In the genomic region with DNA sequence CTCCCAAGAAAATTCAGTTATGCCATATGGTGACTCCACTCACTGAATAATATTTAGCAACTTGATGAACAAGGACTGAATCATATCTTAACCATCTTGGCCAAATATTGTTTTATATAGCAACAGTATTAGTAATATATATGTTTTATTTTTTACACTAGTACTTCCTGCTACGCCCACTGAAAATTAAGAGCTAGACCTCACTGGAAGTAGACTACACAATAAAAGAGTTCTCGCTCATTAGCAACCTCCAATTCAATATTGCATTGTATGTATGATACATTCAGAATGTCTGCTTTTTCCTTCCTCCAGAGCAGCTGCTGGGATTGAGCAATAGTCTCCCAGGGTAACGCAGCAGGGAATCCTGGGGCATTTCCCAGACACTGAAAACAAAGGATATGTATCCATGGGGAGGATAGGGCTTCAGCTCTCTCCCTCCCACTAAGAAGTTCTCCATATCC, we compare ENCODE assay signal across 8 cellular contexts. TPM values are rescaled to one million over a fixed set of nuclear protein-coding genes. Genes with fewer than 3 reads are reported as not detected.
DNase-seq lines count a peak whose midpoint lies in the region; TF ChIP-seq lines count a peak whose summit lies in the region.
"Had no signal": no experiment of that assay in that cellular context is flagged by ENCODE, and none has a peak within 500 bp of the region (broad histone marks: within the 10 kb centered on the region; RNA-seq: fewer than 3 reads in every experiment).

No MANE protein-coding gene starts in this region.

- TF ChIP-seq CTCF in fibroblast of lung (conservative IDR thresholded peaks at IDR 0.05 in 1 of 2, IDR thresholded peaks at IDR 0.05 in 1 of 2; ENCODE audit: low read depth in 1 of 2, low read length in 2 of 2) (no peak), dorsolateral prefrontal cortex (IDR thresholded peaks at IDR 0.05 in 54 of 56, conservative IDR thresholded peaks at IDR 0.05 in 2 of 56; ENCODE audit: low read depth in 1 of 56, partially characterized antibody in 56 of 56) (no peak)

- no peaks in the 10 kb centered on the region for H3K36me3 Mint-ChIP-seq in activated naive CD4-positive, alpha-beta T cell treated with anti-CD3 and anti-CD28 coated beads for 36 hours (ENCODE audit: low read depth)
- H3K36me3 Mint-ChIP-seq: IgD-negative memory B cell had no signal

- no peak overlapping the region for H3K27ac Mint-ChIP-seq in activated naive CD4-positive, alpha-beta T cell treated with anti-CD3 and anti-CD28 coated beads for 36 hours
- H3K27ac Mint-ChIP-seq: IgD-negative memory B cell had no signal

- H3K9ac ChIP-seq in fibroblast of lung (ENCODE audit: insufficient read depth, low read length): no peak overlapping the region

- H3K9me3 Mint-ChIP-seq in activated naive CD4-positive, alpha-beta T cell treated with anti-CD3 and anti-CD28 coated beads for 36 hours: peaks cover 1% of the 10 kb centered on the region

- H3K4me3 ChIP-seq in fibroblast of lung (replicated peaks in 1 of 4; ENCODE audit: control extremely low read depth in 1 of 4, insufficient read depth in 1 of 4, low read depth in 3 of 4, low read length in 4 of 4) (no peak overlapping the region), dorsolateral prefrontal cortex (no peak overlapping the region)

- DNase-seq in HPDE6-E6E7 (ENCODE audit: extremely low spot score): peak; percentile 63
- DNase-seq in RKO (ENCODE audit: low spot score): peak; percentile 26
- peak; percentile 89 to 90 for DNase-seq in fibroblast of lung (ENCODE audit: low read depth in 2 of 2)
- DNase-seq in renal cortical epithelial cell (ENCODE audit: low read depth): peak; percentile 83
- DNase-seq in KG1 (lab: John Stamatoyannopoulos, UW): no peak
- DNase-seq in dorsolateral prefrontal cortex: no peak
- DNase-seq in activated naive CD4-positive, alpha-beta T cell treated with anti-CD3 and anti-CD28 coated beads for 36 hours: no peak

- no peaks in the 10 kb centered on the region for H3K9me3 ChIP-seq in fibroblast of lung (ENCODE audit: control insufficient read depth, insufficient read depth, low read depth, low read length)

- peak overlapping the region; percentile 15 for H2AFZ ChIP-seq in fibroblast of lung (ENCODE audit: low read length)

- H3K4me2 ChIP-seq in fibroblast of lung (ENCODE audit: extremely low read depth, insufficient read depth, low read length): peak overlapping the region; percentile 51

- H3K27ac ChIP-seq in fibroblast of lung (ENCODE audit: insufficient read depth, low read length) (peak overlapping the region; percentile 77), dorsolateral prefrontal cortex (peak overlapping the region in 1 of 59 donors; percentile 38)

- H4K20me1 ChIP-seq in fibroblast of lung (ENCODE audit: control insufficient read depth, extremely low read depth, insufficient read depth, low read length): no peaks in the 10 kb centered on the region

- no peaks in the 10 kb centered on the region for H3K79me2 ChIP-seq in fibroblast of lung (ENCODE audit: control insufficient read depth, insufficient read depth, low read length)

- H3K36me3 ChIP-seq in fibroblast of lung (ENCODE audit: control insufficient read depth, insufficient read depth, low read length): no peaks in the 10 kb centered on the region

- H3K4me3 Mint-ChIP-seq in activated naive CD4-positive, alpha-beta T cell treated with anti-CD3 and anti-CD28 coated beads for 36 hours: no peak overlapping the region
- H3K4me3 Mint-ChIP-seq: IgD-negative memory B cell had no signal

- H3K27me3 Mint-ChIP-seq in activated naive CD4-positive, alpha-beta T cell treated with anti-CD3 and anti-CD28 coated beads for 36 hours (ENCODE audit: low read depth): no peaks in the 10 kb centered on the region
- H3K27me3 Mint-ChIP-seq: IgD-negative memory B cell had no signal

- H3K27me3 ChIP-seq in fibroblast of lung (ENCODE audit: control insufficient read depth, insufficient read depth, low read length) (no peaks in the 10 kb centered on the region), dorsolateral prefrontal cortex (no peaks in the 10 kb centered on the region)

- H3K4me1 ChIP-seq in fibroblast of lung (ENCODE audit: control insufficient read depth, extremely low read depth, insufficient read depth, low read length): peaks cover 17% of the 10 kb centered on the region

- H3K4me1 Mint-ChIP-seq in activated naive CD4-positive, alpha-beta T cell treated with anti-CD3 and anti-CD28 coated beads for 36 hours (ENCODE audit: low read depth): peaks cover 39% of the 10 kb centered on the region

- intact Hi-C loops in dorsolateral prefrontal cortex (cut with DNase I): loop anchor here in 1 of 2 donors (2.0 kb wide), 1 partner anchor 64 kb away; no protein-coding TSS in a partner anchor
- intact Hi-C loops in activated naive CD4-positive, alpha-beta T cell treated with anti-CD3 and anti-CD28 coated beads for 36 hours (cut with micrococcal nuclease): no loop called here

- CTCF ChIA-PET in activated naive CD4-positive, alpha-beta T cell treated with anti-CD3 and anti-CD28 coated beads for 36 hours (lab: Charles Lee): interaction anchor here (0.6 to 2.1 kb wide), 3 partner anchors 13 to 96 kb away, joined by 3 to 12 read pairs (median 5); a partner anchor contains a TSS

RNA-seq across cellular contexts. Expression of a gene that starts 14.0 kb away (rescaled TPM):
- total RNA-seq in fibroblast of lung (31.0 and 38.5 TPM in 2 replicates), renal cortical epithelial cell (6.8 and 9.9 TPM in 2 replicates), dorsolateral prefrontal cortex (10 to 100 TPM; 21.5 to 86.6 (median 38.2) TPM)
- 23.4 and 26.1 TPM in 2 replicates for polyA plus RNA-seq in fibroblast of lung
- polyA plus RNA-seq in fibroblast of lung (2012): 21.0 and 29.7 TPM in 2 replicates
- 22.2 and 35.6 TPM in 2 replicates for polyA minus RNA-seq in fibroblast of lung (ENCODE audit: low replicate concordance)
- 1 to 10 TPM; 3.7 to 4.4 TPM for total RNA-seq in activated naive CD4-positive, alpha-beta T cell treated with anti-CD3 and anti-CD28 coated beads for 36 hours

Comparison
In these comparisons a context has a peak if more than half of its experiments do, and no peak if none do; other contexts are left out.
1. DNase-seq: peak in HPDE6-E6E7 (single experiment), RKO (single experiment), fibroblast of lung (2 of 2) and renal cortical epithelial cell (single experiment); none in KG1 (single experiment), dorsolateral prefrontal cortex (0 of 10) and activated naive CD4-positive, alpha-beta T cell treated with anti-CD3 and anti-CD28 coated beads for 36 hours (single experiment).